7 cellular contexts compared by ENCODE assay signal in genomic region chr12:50103767-50104321, GRCh38. TPM values are rescaled to one million over a fixed set of nuclear protein-coding genes. Genes with fewer than 3 reads are reported as not detected.
DNase-seq lines count a peak whose midpoint lies in the region; ATAC-seq and TF ChIP-seq lines count a peak whose summit lies in the region.

GPD1 (plus strand) TSS chr12:50104008; CDS start chr12:50104051, 43 bp downstream.

- peak within 1 kb of the TSS; percentile 80 for H3K27ac Mint-ChIP-seq in GM23338
- H3K27ac Mint-ChIP-seq in stimulated activated effector memory CD8-positive, alpha-beta T cell treated with anti-CD3 and anti-CD28 coated beads, Interleukin-12 subunit alpha, Interleukin-12 subunit beta, amount 100 ng/mL, for 72 hours = peak within 1 kb of the TSS; percentile 82
- H3K27ac Mint-ChIP-seq in activated T-helper 1 cell treated with anti-CD3 and anti-CD28 coated beads, Interleukin-12 subunit alpha, Interleukin-12 subunit beta, Interleukin-2, Interleukin-4 antibody, amounts not matched to agents 30 ng/mL and 10 ng/mL and 1 ng/mL, durations not matched to agents 14 hours and 24 hours and 36 hours = no peak within 1 kb of the TSS

- TF ChIP-seq CTCF in GM23338 (conservative IDR thresholded peaks at IDR 0.05; ENCODE audit: low read depth in 2 of 2) = no peak
- TF ChIP-seq CTCF in mammary epithelial cell (conservative IDR thresholded peaks at IDR 0.05 in 1 of 2, IDR thresholded peaks at IDR 0.05 in 1 of 2; ENCODE audit: extremely low read depth in 1 of 2, insufficient read depth in 1 of 2, low read depth in 1 of 2, low read length in 2 of 2) = no peak

- H3K9me3 ChIP-seq in mammary epithelial cell (replicated peaks; ENCODE audit: insufficient read depth, low read length) = no peaks in the 10 kb centered on the region

- H3K4me2 ChIP-seq in GM23338 (peak within 1 kb of the TSS; percentile 55; the same call in 1 of the 2 replicates), mammary epithelial cell (ENCODE audit: insufficient read depth, low read depth, low read length) (peak within 1 kb of the TSS; percentile 31)

- no peaks in the 10 kb centered on the region for H3K9me3 Mint-ChIP-seq in GM23338
- no peaks in the 10 kb centered on the region for H3K9me3 Mint-ChIP-seq in stimulated activated effector memory CD8-positive, alpha-beta T cell treated with anti-CD3 and anti-CD28 coated beads, Interleukin-12 subunit alpha, Interleukin-12 subunit beta, amount 100 ng/mL, for 72 hours
- H3K9me3 Mint-ChIP-seq in activated T-helper 1 cell treated with anti-CD3 and anti-CD28 coated beads, Interleukin-12 subunit alpha, Interleukin-12 subunit beta, Interleukin-2, Interleukin-4 antibody, amounts not matched to agents 30 ng/mL and 10 ng/mL and 1 ng/mL, durations not matched to agents 14 hours and 24 hours and 36 hours = no peaks in the 10 kb centered on the region

- H3K36me3 Mint-ChIP-seq in GM23338 (ENCODE audit: low read depth) = peaks cover 26% of the 10 kb centered on the region
- H3K36me3 Mint-ChIP-seq in stimulated activated effector memory CD8-positive, alpha-beta T cell treated with anti-CD3 and anti-CD28 coated beads, Interleukin-12 subunit alpha, Interleukin-12 subunit beta, amount 100 ng/mL, for 72 hours = peaks cover 30% of the 10 kb centered on the region
- H3K36me3 Mint-ChIP-seq in activated T-helper 1 cell treated with anti-CD3 and anti-CD28 coated beads, Interleukin-12 subunit alpha, Interleukin-12 subunit beta, Interleukin-2, Interleukin-4 antibody, amounts not matched to agents 30 ng/mL and 10 ng/mL and 1 ng/mL, durations not matched to agents 14 hours and 24 hours and 36 hours (ENCODE audit: low read depth) = peaks cover 22% of the 10 kb centered on the region

- peaks cover 39% of the 10 kb centered on the region for H3K4me1 Mint-ChIP-seq in GM23338
- peaks cover 6% of the 10 kb centered on the region for H3K4me1 Mint-ChIP-seq in stimulated activated effector memory CD8-positive, alpha-beta T cell treated with anti-CD3 and anti-CD28 coated beads, Interleukin-12 subunit alpha, Interleukin-12 subunit beta, amount 100 ng/mL, for 72 hours
- peaks cover 5% of the 10 kb centered on the region for H3K4me1 Mint-ChIP-seq in activated T-helper 1 cell treated with anti-CD3 and anti-CD28 coated beads, Interleukin-12 subunit alpha, Interleukin-12 subunit beta, Interleukin-2, Interleukin-4 antibody, amounts not matched to agents 30 ng/mL and 10 ng/mL and 1 ng/mL, durations not matched to agents 14 hours and 24 hours and 36 hours (ENCODE audit: low read depth)

- intact Hi-C loops in mammary epithelial cell (cut with micrococcal nuclease) = loop anchor here (2.0 kb wide), 1 partner anchor 29 kb away; no protein-coding TSS in a partner anchor
- intact Hi-C loops in activated T-helper 1 cell treated with anti-CD3 and anti-CD28 coated beads, Interleukin-12 subunit alpha, Interleukin-12 subunit beta, Interleukin-2, Interleukin-4 antibody, amounts not matched to agents 30 ng/mL and 10 ng/mL and 1 ng/mL, durations not matched to agents 14 hours and 24 hours and 36 hours (cut with micrococcal nuclease) = no loop called here

- H3K27me3 Mint-ChIP-seq in GM23338 (ENCODE audit: insufficient read depth, low read depth, poor library complexity) = peaks cover 7% of the 10 kb centered on the region
- H3K27me3 Mint-ChIP-seq in activated T-helper 1 cell treated with anti-CD3 and anti-CD28 coated beads, Interleukin-12 subunit alpha, Interleukin-12 subunit beta, Interleukin-2, Interleukin-4 antibody, amounts not matched to agents 30 ng/mL and 10 ng/mL and 1 ng/mL, durations not matched to agents 14 hours and 24 hours and 36 hours (ENCODE audit: insufficient read depth) = peaks cover 2% of the 10 kb centered on the region

- H3K4me3 Mint-ChIP-seq in GM23338 = no peak within 1 kb of the TSS
- no peak within 1 kb of the TSS for H3K4me3 Mint-ChIP-seq in stimulated activated effector memory CD8-positive, alpha-beta T cell treated with anti-CD3 and anti-CD28 coated beads, Interleukin-12 subunit alpha, Interleukin-12 subunit beta, amount 100 ng/mL, for 72 hours
- no peak within 1 kb of the TSS for H3K4me3 Mint-ChIP-seq in activated T-helper 1 cell treated with anti-CD3 and anti-CD28 coated beads, Interleukin-12 subunit alpha, Interleukin-12 subunit beta, Interleukin-2, Interleukin-4 antibody, amounts not matched to agents 30 ng/mL and 10 ng/mL and 1 ng/mL, durations not matched to agents 14 hours and 24 hours and 36 hours

- H3K79me2 ChIP-seq in GM23338 (replicated peaks; ENCODE audit: insufficient read depth) (no peaks in the 10 kb centered on the region), mammary epithelial cell (ENCODE audit: insufficient read depth, low read length) (no peaks in the 10 kb centered on the region)

- H3K4me1 ChIP-seq in GM23338 (ENCODE audit: insufficient read depth) (peaks cover 12% of the 10 kb centered on the region; the same call in 1 of the 2 replicates), mammary epithelial cell (ENCODE audit: insufficient read depth, low read length) (peaks cover 21% of the 10 kb centered on the region)

- WGBS in mammary epithelial cell (ENCODE audit: low coverage, missing lambda C conversion rate) = 3% methylated on average over 6 of the region's 13 CpGs

- H3K27me3 ChIP-seq in GM23338 (ENCODE audit: insufficient read depth) (no peaks in the 10 kb centered on the region), mammary epithelial cell (ENCODE audit: insufficient read depth, low read length) (no peaks in the 10 kb centered on the region), layer of hippocampus (ENCODE audit: control insufficient read depth, insufficient read depth, low read length) (no peaks in the 10 kb centered on the region)

- H3K9me2 ChIP-seq in GM23338 (ENCODE audit: insufficient read depth) = no peaks in the 10 kb centered on the region

- H3K9ac ChIP-seq in mammary epithelial cell (ENCODE audit: insufficient read depth, low read length) = no peak within 1 kb of the TSS

- no peaks in the 10 kb centered on the region; the same call in 1 of the 2 replicates for H4K20me1 ChIP-seq in GM23338 (replicated peaks; ENCODE audit: insufficient read depth)
- no peaks in the 10 kb centered on the region for H4K20me1 ChIP-seq in mammary epithelial cell (ENCODE audit: insufficient read depth, low read length)

- H2AFZ ChIP-seq in GM23338 (0 out of 2 replicates have a peak within 1 kb of the TSS, but pooled peaks have one; percentile 43), mammary epithelial cell (ENCODE audit: low read depth, low read length) (peak within 1 kb of the TSS; percentile 12)

- in situ Hi-C loops in mammary epithelial cell (cut with MboI; ENCODE audit: low sequenced_read_pairs in 2 of 2) = no loop called here

- CTCF ChIA-PET in mammary epithelial cell (lab: Charles Lee; ENCODE audit: low non-redundant PET) = interaction anchor here (0.5 to 0.7 kb wide), 2 partner anchors 19 to 25 kb away, joined by 3 to 5 read pairs; partner anchors contain the start of gene SMARCD1

- H3K27ac ChIP-seq in GM23338 (ENCODE audit: low read depth) (no peak within 1 kb of the TSS), mammary epithelial cell (ENCODE audit: insufficient read depth, low read depth, low read length) (no peak within 1 kb of the TSS), layer of hippocampus (ENCODE audit: low read depth, low read length) (peak within 1 kb of the TSS; percentile 88)

- H3F3A ChIP-seq in GM23338 (replicated peaks; ENCODE audit: low read depth) = peaks cover 8% of the 10 kb centered on the region; the same call in 1 of the 2 replicates

- ATAC-seq in GM23338 (peak; percentile 83), GM19467 (IDR thresholded peaks at IDR 0.05; ENCODE audit: unreplicated experiment) (no peak)
- peak; percentile 55 for ATAC-seq in stimulated activated effector memory CD8-positive, alpha-beta T cell treated with anti-CD3 and anti-CD28 coated beads, Interleukin-12 subunit alpha, Interleukin-12 subunit beta, amount 100 ng/mL, for 72 hours

- H3K4me3 ChIP-seq in GM23338 = no peak within 1 kb of the TSS
- no peak within 1 kb of the TSS for H3K4me3 ChIP-seq in mammary epithelial cell (replicated peaks in 1 of 3; ENCODE audit: insufficient read depth in 1 of 3, low read depth in 2 of 3, low read length in 3 of 3)

- dilution Hi-C loops in mammary epithelial cell (cut with HindIII; ENCODE audit: low sequenced_read_pairs) = loop anchor here (5.0 kb wide), 1 partner anchor 37 kb away; no protein-coding TSS in a partner anchor

- peak; percentile 73 for DNase-seq in GM23338 (ENCODE audit: low spot score)
- peak; percentile 81 for DNase-seq in NCI-H2227 (lab: John Stamatoyannopoulos, UW; ENCODE audit: unreplicated experiment)
- peak; percentile 62 for DNase-seq in mammary epithelial cell
- DNase-seq in stimulated activated effector memory CD8-positive, alpha-beta T cell treated with anti-CD3 and anti-CD28 coated beads, Interleukin-12 subunit alpha, Interleukin-12 subunit beta, amount 100 ng/mL, for 72 hours (ENCODE audit: low spot score in 2 of 2) = no peak
- no peak for DNase-seq in activated T-helper 1 cell treated with anti-CD3 and anti-CD28 coated beads, Interleukin-12 subunit alpha, Interleukin-12 subunit beta, Interleukin-2, Interleukin-4 antibody, amounts not matched to agents 30 ng/mL and 10 ng/mL and 1 ng/mL, durations not matched to agents 14 hours and 24 hours and 36 hours (ENCODE audit: low spot score)

- 0 out of 2 replicates have a peak, but pooled peaks cover 3% of the 10 kb centered on the region for H3K36me3 ChIP-seq in GM23338 (ENCODE audit: insufficient read depth)
- peaks cover 16% of the 10 kb centered on the region for H3K36me3 ChIP-seq in mammary epithelial cell (ENCODE audit: insufficient read depth, low read length)

- BruUV-seq in mammary epithelial cell (replicated peaks; lab: Mats Ljungman, UMichigan) = no TSS peak

TF ChIP-seq in GM23338, 12 proteins besides CTCF, POLR2A, EP300 and RAD21 (continues in another document):
- TF ChIP-seq CREB1 (CRISPR knock-in tag; IDR thresholded peaks at IDR 0.05; ENCODE audit: low read depth) (no peak), ZNF331 (CRISPR knock-in tag; IDR thresholded peaks at IDR 0.05; ENCODE audit: low read depth) (no peak), ZNF114 (CRISPR knock-in tag; IDR thresholded peaks at IDR 0.05) (no peak), EZH2phosphoT487 (IDR thresholded peaks at IDR 0.05; ENCODE audit: unreplicated experiment) (no peak)

RNA-seq across cellular contexts. Expression of gene GPD1, which starts in this region (rescaled TPM):
- total RNA-seq in GM23338 (2014; rRNA removed; shearing (Covaris generic)) = 0.23 and 0.45 TPM in 2 replicates
- polyA plus RNA-seq in GM23338 (2016; fragmentation: Nextera tagmentation; extraction: Ambion mirVana) (0.17 and 0.36 TPM in 2 replicates), mammary epithelial cell (0.40 TPM)
- total RNA-seq in mammary epithelial cell = 1 to 10 TPM in 1 of 2 donors, under 1 TPM in 1; 0.73 to 1.2 TPM
- not detected for polyA minus RNA-seq in mammary epithelial cell
- 0.29 and 0.88 TPM in 2 replicates for total RNA-seq in activated T-helper 1 cell treated with anti-CD3 and anti-CD28 coated beads, Interleukin-12 subunit alpha, Interleukin-12 subunit beta, Interleukin-2, Interleukin-4 antibody, amounts not matched to agents 30 ng/mL and 10 ng/mL and 1 ng/mL, durations not matched to agents 14 hours and 24 hours and 36 hours

Comparison
In these comparisons a context has a peak if more than half of its experiments do, and no peak if none do; other contexts are left out.
1. Peak in DNase-seq, ATAC-seq and H3K4me2 ChIP-seq in GM23338; RNA of the gene not detected or under 1 TPM.
2. DNase-seq: peak in NCI-H2227 (single experiment) and mammary epithelial cell (single experiment); none in stimulated activated effector memory CD8-positive, alpha-beta T cell treated with anti-CD3 and anti-CD28 coated beads, Interleukin-12 subunit alpha, Interleukin-12 subunit beta, amount 100 ng/mL, for 72 hours (0 of 2) and activated T-helper 1 cell treated with anti-CD3 and anti-CD28 coated beads, Interleukin-12 subunit alpha, Interleukin-12 subunit beta, Interleukin-2, Interleukin-4 antibody, amounts not matched to agents 30 ng/mL and 10 ng/mL and 1 ng/mL, durations not matched to agents 14 hours and 24 hours and 36 hours (single experiment).